Comparison of ENCODE assay signal across 18 cellular contexts in the genomic region with DNA sequence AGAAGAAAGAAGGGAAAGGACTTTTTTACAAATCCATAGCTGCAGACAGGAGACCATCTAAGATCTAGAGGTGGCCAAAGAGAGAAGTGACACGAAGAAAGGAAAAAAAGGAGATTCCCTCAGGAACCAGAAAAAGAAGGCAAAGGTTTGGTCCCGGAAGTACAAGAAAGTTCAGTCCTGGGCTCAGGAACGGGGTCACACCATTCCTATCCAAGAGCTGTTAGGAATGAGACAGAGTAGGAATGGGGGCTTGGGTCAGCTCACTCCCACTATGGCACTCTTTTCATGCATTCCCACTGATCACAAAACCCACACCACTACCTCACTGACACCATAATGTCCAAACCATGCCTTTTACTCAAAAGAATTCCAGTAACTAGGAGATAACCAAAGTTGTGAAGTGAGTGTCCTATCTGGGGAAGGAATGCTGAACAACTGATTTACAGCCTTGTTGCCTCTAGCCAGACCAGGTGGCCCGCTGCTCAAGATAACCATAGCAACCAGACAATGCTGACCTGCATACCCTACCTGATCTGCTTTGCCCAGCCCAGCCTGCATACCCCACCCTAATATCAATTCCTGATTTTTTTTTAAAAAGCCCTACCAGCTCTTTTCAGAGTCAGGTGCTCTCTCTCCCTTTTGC. TPM values are rescaled to one million over a fixed set of nuclear protein-coding genes. Genes with fewer than 3 reads are reported as not detected.
A peak's percentile ranks its signal among the peaks of the same experiment; 100 is the strongest.
DNase-seq lines count a peak whose midpoint lies in the region; ATAC-seq and TF ChIP-seq lines count a peak whose summit lies in the region.
"Had no signal": no experiment of that assay in that cellular context is flagged by ENCODE, and none has a peak within 500 bp of the region (broad histone marks: within the 10 kb centered on the region; RNA-seq: fewer than 3 reads in every experiment).

No MANE protein-coding gene starts in this region.

- POLR2A ChIA-PET in CD8-positive, alpha-beta memory T cell (lab: Charles Lee) = interaction anchor here (1.2 kb wide), 1 partner anchor 8 kb away, joined by 3 read pairs; a partner anchor contains a TSS

- peak overlapping the region in 7 of 8 donors; percentile 22 to 81 (median 47) for H3K27ac Mint-ChIP-seq in CD8-positive, alpha-beta memory T cell
- H3K27ac Mint-ChIP-seq in HFFc6 (peak overlapping the region; percentile 56; the same call in 1 of the 2 replicates), neural crest cell (ENCODE audit: unreplicated experiment) (peak overlapping the region; percentile 45)
- H3K27ac Mint-ChIP-seq in effector memory CD8-positive, alpha-beta T cell = peak overlapping the region; percentile 65 to 76
- H3K27ac Mint-ChIP-seq: activated naive CD4-positive, alpha-beta T cell treated with anti-CD3 and anti-CD28 coated beads for 36 hours had no signal

- no peak for ATAC-seq in effector memory CD8-positive, alpha-beta T cell (replicated peaks)
- ATAC-seq in heart right ventricle (no peak), omental fat pad (ENCODE audit: low FRiP score) (no peak)
- ATAC-seq: activated CD4-positive, CD25-positive, alpha-beta regulatory T cell treated with anti-CD3 and anti-CD28 coated beads, Interleukin-2, amount 50 U/mL, for 24 hours; gastroesophageal sphincter had no signal

- H3K36me3 Mint-ChIP-seq in CD8-positive, alpha-beta memory T cell = peaks cover 11 to 79% (median 30%) of the 10 kb centered on the region in 3 donors
- peaks cover 48% of the 10 kb centered on the region for H3K36me3 Mint-ChIP-seq in HFFc6 (ENCODE audit: low read depth)
- H3K36me3 Mint-ChIP-seq in effector memory CD8-positive, alpha-beta T cell (ENCODE audit: insufficient read depth) = peaks cover 88% of the 10 kb centered on the region
- peaks cover 45% of the 10 kb centered on the region for H3K36me3 Mint-ChIP-seq in neural crest cell (ENCODE audit: low read depth)

- H3K4me1 Mint-ChIP-seq in CD8-positive, alpha-beta memory T cell = peaks cover 32 to 56% (median 43%) of the 10 kb centered on the region in 3 donors
- H3K4me1 Mint-ChIP-seq in HFFc6 (ENCODE audit: low read depth) (peaks cover 8% of the 10 kb centered on the region), neural crest cell (peaks cover 6% of the 10 kb centered on the region)
- H3K4me1 Mint-ChIP-seq in effector memory CD8-positive, alpha-beta T cell (ENCODE audit: low read depth in 2 of 2) = peaks cover 23 to 35% of the 10 kb centered on the region in 2 donors

- H3K4me3 Mint-ChIP-seq in CD8-positive, alpha-beta memory T cell = peak overlapping the region in 1 of 7 donors; percentile 0
- H3K4me3 Mint-ChIP-seq in HFFc6 = no peak overlapping the region
- H3K4me3 Mint-ChIP-seq in effector memory CD8-positive, alpha-beta T cell = no peak overlapping the region
- H3K4me3 Mint-ChIP-seq in neural crest cell = no peak overlapping the region
- H3K4me3 Mint-ChIP-seq: activated naive CD4-positive, alpha-beta T cell treated with anti-CD3 and anti-CD28 coated beads for 36 hours; CD4-positive, CD25-positive, alpha-beta regulatory T cell had no signal

- H3K4me1 ChIP-seq in CD8-positive, alpha-beta memory T cell (ENCODE audit: insufficient read depth, low read length) = no peaks in the 10 kb centered on the region
- H3K4me1 ChIP-seq in heart right ventricle = peaks cover 0 to 14% (median 0%) of the 10 kb centered on the region in 9 donors

- WGBS in heart right ventricle, 2 donors = 88 to 92% methylated on average over 4 of the region's 4 CpGs

- H3K27ac ChIP-seq in CD8-positive, alpha-beta memory T cell (ENCODE audit: low read depth, low read length) = no peak overlapping the region
- no peak overlapping the region for H3K27ac ChIP-seq in heart right ventricle
- H3K27ac ChIP-seq: gastroesophageal sphincter had no signal

- no peaks in the 10 kb centered on the region for H3K27me3 ChIP-seq in CD8-positive, alpha-beta memory T cell (ENCODE audit: insufficient read depth, low read length, poor library complexity, severe bottlenecking)
- no peaks in the 10 kb centered on the region for H3K27me3 ChIP-seq in heart right ventricle
- H3K27me3 ChIP-seq: gastroesophageal sphincter had no signal

- H3K4me3 ChIP-seq in CD8-positive, alpha-beta memory T cell (ENCODE audit: low read length) = no peak overlapping the region
- no peak overlapping the region for H3K4me3 ChIP-seq in heart right ventricle
- H3K4me3 ChIP-seq: gastroesophageal sphincter, lung had no signal

- peaks cover 20% of the 10 kb centered on the region for H3K36me3 ChIP-seq in CD8-positive, alpha-beta memory T cell (ENCODE audit: insufficient read depth, low read length)
- peaks cover 0 to 99% (median 52%) of the 10 kb centered on the region in 9 donors for H3K36me3 ChIP-seq in heart right ventricle

- intact Hi-C loops in heart right ventricle (cut with DNase I) = loop anchor here in 2 of 10 donors (10.0 kb wide), 2 partner anchors 59 to 69 kb away; a partner anchor contains a TSS

- no peak for TF ChIP-seq CTCF in HFFc6 (IDR thresholded peaks at IDR 0.05)
- no peak for TF ChIP-seq CTCF in neural crest cell (conservative IDR thresholded peaks at IDR 0.05)
- no peak for TF ChIP-seq CTCF in heart right ventricle (IDR thresholded peaks at IDR 0.05)
- TF ChIP-seq CTCF in omental fat pad (IDR thresholded peaks at IDR 0.05) = no peak

- H3K9me3 ChIP-seq in CD8-positive, alpha-beta memory T cell (ENCODE audit: low read length) = no peaks in the 10 kb centered on the region
- peaks cover 0 to 10% (median 0%) of the 10 kb centered on the region in 11 donors for H3K9me3 ChIP-seq in heart right ventricle
- H3K9me3 ChIP-seq: gastroesophageal sphincter had no signal

- CTCF ChIA-PET in CD8-positive, alpha-beta memory T cell (lab: Charles Lee) = interaction anchor here (1.3 kb wide), 1 partner anchor 10 kb away, joined by 3 read pairs; no protein-coding TSS in a partner anchor

- H3K27me3 Mint-ChIP-seq in CD8-positive, alpha-beta memory T cell = no peaks in the 10 kb centered on the region
- H3K27me3 Mint-ChIP-seq in HFFc6 (ENCODE audit: insufficient read depth) = peaks cover 2% of the 10 kb centered on the region; the same call in 1 of the 2 replicates
- no peaks in the 10 kb centered on the region for H3K27me3 Mint-ChIP-seq in effector memory CD8-positive, alpha-beta T cell
- no peaks in the 10 kb centered on the region for H3K27me3 Mint-ChIP-seq in neural crest cell (ENCODE audit: low read depth)
- H3K27me3 Mint-ChIP-seq: CD4-positive, CD25-positive, alpha-beta regulatory T cell had no signal

- H3K9me3 Mint-ChIP-seq in CD8-positive, alpha-beta memory T cell = no peaks in the 10 kb centered on the region
- peaks cover 6% of the 10 kb centered on the region for H3K9me3 Mint-ChIP-seq in HFFc6
- H3K9me3 Mint-ChIP-seq in effector memory CD8-positive, alpha-beta T cell = no peaks in the 10 kb centered on the region
- peaks cover 2% of the 10 kb centered on the region for H3K9me3 Mint-ChIP-seq in neural crest cell
- H3K9me3 Mint-ChIP-seq: activated naive CD4-positive, alpha-beta T cell treated with anti-CD3 and anti-CD28 coated beads for 36 hours; CD4-positive, CD25-positive, alpha-beta regulatory T cell had no signal

- DNase-seq in CD8-positive, alpha-beta memory T cell = no peak
- DNase-seq in HFFc6 (no peak), neural crest cell (ENCODE audit: low read depth, low spot score) (no peak), heart right ventricle (no peak), omental fat pad (ENCODE audit: low spot score) (no peak), cortex of kidney (lab: John Stamatoyannopoulos, UW) (no peak)
- no peak for DNase-seq in effector memory CD8-positive, alpha-beta T cell
- DNase-seq: activated naive CD4-positive, alpha-beta T cell treated with anti-CD3 and anti-CD28 coated beads for 36 hours; activated T-cell treated with anti-CD3 and anti-CD28 coated beads, Interleukin-2, amount 50 U/mL, for 1 hour; CD4-positive, CD25-positive, alpha-beta regulatory T cell; cerebellar nuclear complex; GF-D8; NCI-H1105; NCI-H2081; SHP77 had no signal

RNA-seq across cellular contexts. Expression of a gene that starts 8.4 kb away (rescaled TPM):
- 10 to 100 TPM; 46.9 to 48.1 TPM for total RNA-seq in CD8-positive, alpha-beta memory T cell
- polyA plus RNA-seq in CD8-positive, alpha-beta memory T cell = 78.6 TPM
- total RNA-seq in HFFc6 (2021; fragmentation: NEBNext Ultra II Directional; extraction: Animal tissue kit (Norgen Biotek cat#: 25700)) = 10 to 100 TPM; 19.0 to 26.4 (median 23.8) TPM
- 55.4 TPM in 2 replicates for total RNA-seq in neural crest cell
- 10 to 100 TPM; 25.8 to 36.3 (median 27.9) TPM for total RNA-seq in heart right ventricle
- 10 to 100 TPM; 25.5 to 28.6 TPM for polyA plus RNA-seq in heart right ventricle
- total RNA-seq in omental fat pad = 10 to 100 TPM; 18.1 to 47.6 (median 25.7) TPM

RNA-seq across cellular contexts. Expression of a gene that starts 8.9 kb away (rescaled TPM):
- total RNA-seq in CD8-positive, alpha-beta memory T cell = 10 to 100 TPM; 36.2 to 39.9 TPM
- polyA plus RNA-seq in CD8-positive, alpha-beta memory T cell = 59.2 TPM
- total RNA-seq in HFFc6 (2021; fragmentation: NEBNext Ultra II Directional; extraction: Animal tissue kit (Norgen Biotek cat#: 25700)) = 10 to 100 TPM; 22.6 to 29.6 (median 26.6) TPM
- total RNA-seq in neural crest cell (43.1 and 46.6 TPM in 2 replicates), heart right ventricle (10 to 100 TPM; 17.6 to 25.4 (median 20.9) TPM), omental fat pad (10 to 100 TPM; 19.4 to 31.4 (median 24.1) TPM)
- polyA plus RNA-seq in heart right ventricle = 10 to 100 TPM in 1 of 2 donors, 1 to 10 TPM in 1; 3.9 to 16.7 TPM
